Comparison of ENCODE assay signal across 8 cellular contexts in the genomic region with DNA sequence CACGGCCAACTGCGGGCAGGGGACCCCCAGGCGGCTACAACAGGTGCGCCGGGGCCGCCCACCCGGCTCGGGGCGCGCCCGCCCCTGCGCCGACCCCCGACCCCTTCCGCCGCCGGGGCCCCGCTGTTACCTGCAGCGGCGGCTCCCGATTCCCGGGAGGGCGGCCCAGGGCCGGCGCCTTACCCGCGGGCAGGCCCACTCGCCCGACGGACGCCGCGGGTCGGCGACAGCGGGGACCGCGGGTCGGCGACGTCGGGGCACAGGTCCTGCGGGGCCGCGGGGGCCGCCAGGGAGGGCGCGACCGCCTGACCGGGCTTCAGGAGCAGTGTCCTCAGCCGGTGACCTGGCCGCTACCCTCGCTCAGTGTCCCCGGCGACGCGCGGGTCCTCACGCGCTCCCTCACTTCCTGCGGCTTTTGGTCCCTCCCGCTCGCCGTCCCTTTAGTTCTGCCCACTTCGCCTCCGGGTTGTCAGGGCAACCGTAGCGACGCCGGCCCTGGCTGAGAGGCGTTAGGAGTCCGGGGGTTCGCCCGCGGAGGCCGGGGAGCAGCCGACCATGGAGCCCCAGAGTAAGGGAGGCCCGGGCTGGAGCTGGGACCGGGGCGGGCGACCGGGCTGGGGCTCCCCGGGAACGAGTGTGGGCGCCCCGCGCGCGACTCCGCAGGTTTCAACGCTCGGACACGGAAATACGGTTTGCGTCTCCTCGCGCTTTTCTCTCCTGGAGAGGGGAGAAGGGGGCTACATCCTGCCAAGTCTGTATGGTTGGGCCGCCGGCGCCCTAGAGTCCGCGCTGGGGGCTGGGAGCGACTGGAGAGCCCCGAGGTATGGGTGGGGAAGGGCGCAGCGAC. TPM values are rescaled to one million over a fixed set of nuclear protein-coding genes. Genes with fewer than 3 reads are reported as not detected.
DNase-seq lines count a peak whose midpoint lies in the region; ATAC-seq and FAIRE-seq lines count a peak whose summit lies in the region.
"Not testable (repeated sequence)": the region's sequence is repeated elsewhere in the genome, so short reads cannot be mapped to it uniquely, and the experiment has no call there.

A gene with protein sequence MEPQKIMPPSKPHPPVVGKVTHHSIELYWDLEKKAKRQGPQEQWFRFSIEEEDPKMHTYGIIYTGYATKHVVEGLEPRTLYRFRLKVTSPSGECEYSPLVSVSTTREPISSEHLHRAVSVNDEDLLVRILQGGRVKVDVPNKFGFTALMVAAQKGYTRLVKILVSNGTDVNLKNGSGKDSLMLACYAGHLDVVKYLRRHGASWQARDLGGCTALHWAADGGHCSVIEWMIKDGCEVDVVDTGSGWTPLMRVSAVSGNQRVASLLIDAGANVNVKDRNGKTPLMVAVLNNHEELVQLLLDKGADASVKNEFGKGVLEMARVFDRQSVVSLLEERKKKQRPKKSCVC (plus strand): TSS at position 477 of the 847 bp plus-strand sequence. CDS start 79 bp downstream, at position 556.

- not testable (repeated sequence) for FAIRE-seq in GM19239 (lab: Jason Lieb, UNC)

- DNase-seq in Ammon's horn (ENCODE audit: low spot score) (peak; percentile 87), GM19239 (ENCODE audit: insufficient read length, low spot score) (peak; percentile 75), NCI-H748 (lab: John Stamatoyannopoulos, UW; ENCODE audit: unreplicated experiment) (peak; percentile 85), dermis microvascular lymphatic vessel endothelial cell (ENCODE audit: low read depth in 2 of 2) (peak; percentile 78 to 88), left lobe of liver (ENCODE audit: low spot score) (peak; percentile 94)
- peak; percentile 86 to 89 for DNase-seq in activated CD4-positive, alpha-beta T cell treated with anti-CD3 and anti-CD28 coated beads, Interleukin-2, amount 50 U/mL, for 48 hours
- DNase-seq in stimulated activated CD4-positive, alpha-beta T cell treated with anti-CD3 and anti-CD28 coated beads, Interleukin-1b, Interleukin-23, amount 100 ng/mL, for 1 hour (ENCODE audit: low read depth in 2 of 2): peak; percentile 46 to 67

- ATAC-seq in HG03342 (IDR thresholded peaks at IDR 0.05; ENCODE audit: unreplicated experiment): peak; percentile 81
- ATAC-seq in left lobe of liver: peak; percentile 93

RNA-seq across cellular contexts. Expression of the gene that starts here (rescaled TPM):
- total RNA-seq in dermis microvascular lymphatic vessel endothelial cell (1.0 TPM in 2 replicates), left lobe of liver (not detected)

Comparison
In these comparisons a context has a peak if more than half of its experiments do, and no peak if none do; other contexts are left out.
1. Peak in every context shown above with its lines: DNase-seq and ATAC-seq.
2. Peak in DNase-seq and ATAC-seq in left lobe of liver; RNA of the gene not detected or under 1 TPM.